ENCODE assay signal across 9 cellular contexts in the genomic region with DNA sequence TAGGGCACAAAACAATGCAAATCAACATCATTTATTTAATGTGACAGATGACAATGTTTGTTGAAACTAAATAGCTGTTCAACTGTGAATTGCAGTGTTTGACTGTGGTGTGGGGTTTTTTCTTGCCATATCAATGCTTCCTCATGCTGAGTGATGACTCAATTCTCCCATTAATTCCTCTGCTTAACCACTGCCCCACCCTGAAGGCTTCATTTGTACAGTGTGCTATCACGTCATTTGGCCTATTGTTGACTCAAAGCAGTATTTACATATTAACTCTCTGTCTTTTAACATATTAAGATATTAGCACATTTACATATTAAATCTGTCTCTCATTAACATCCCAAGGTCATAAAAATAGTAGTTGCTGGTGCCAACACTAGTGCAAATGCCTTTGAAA.
DNase-seq lines count a peak whose midpoint lies in the region; ATAC-seq and TF ChIP-seq lines count a peak whose summit lies in the region.
"Had no signal": no experiment of that assay in that cellular context is flagged by ENCODE, and none has a peak within 500 bp of the region (broad histone marks: within the 10 kb centered on the region; RNA-seq: fewer than 3 reads in every experiment).

No MANE protein-coding gene starts in this region.

- H3K4me3 ChIP-seq in GM12864 (ENCODE audit: low read depth, low read length) (no peak overlapping the region), MG63 (no peak overlapping the region), epithelial cell of esophagus (ENCODE audit: low read length) (no peak overlapping the region), esophagus squamous epithelium (no peak overlapping the region), suprapubic skin (no peak overlapping the region), foreskin fibroblast (ENCODE audit: low read depth in 1 of 2, low read length in 2 of 2) (no peak overlapping the region)
- H3K4me3 ChIP-seq: SK-N-MC had no signal

- 16 to 27% methylated on average over 1 of the region's 1 CpG for WGBS in esophagus squamous epithelium, 2 donors
- 21% methylated on average over 1 of the region's 1 CpG for WGBS in suprapubic skin

- TF ChIP-seq POLR2A in esophagus squamous epithelium (IDR thresholded peaks at IDR 0.05), result no peak
- TF ChIP-seq POLR2A in suprapubic skin (IDR thresholded peaks at IDR 0.05), result no peak

- H3K27me3 ChIP-seq in MG63 (no peaks in the 10 kb centered on the region), esophagus squamous epithelium (peaks cover 0 to 31% (median 0%) of the 10 kb centered on the region in 4 donors), suprapubic skin (no peaks in the 10 kb centered on the region)

- no peaks in the 10 kb centered on the region for H3K36me3 ChIP-seq in MG63
- no peaks in the 10 kb centered on the region for H3K36me3 ChIP-seq in esophagus squamous epithelium
- no peaks in the 10 kb centered on the region for H3K36me3 ChIP-seq in suprapubic skin

- no peaks in the 10 kb centered on the region; the same call in 1 of the 2 replicates for H3K9me3 ChIP-seq in MG63
- H3K9me3 ChIP-seq in esophagus squamous epithelium, result peaks cover 0 to 28% (median 10%) of the 10 kb centered on the region in 3 donors
- H3K9me3 ChIP-seq in suprapubic skin, result peaks cover 13% of the 10 kb centered on the region

- H3K4me1 ChIP-seq in esophagus squamous epithelium (peaks cover 0 to 11% (median 0%) of the 10 kb centered on the region in 3 donors), suprapubic skin (no peaks in the 10 kb centered on the region)

- no peak for TF ChIP-seq EP300 in suprapubic skin (IDR thresholded peaks at IDR 0.05)

- peak; percentile 91 for ATAC-seq in GM21529 (IDR thresholded peaks at IDR 0.05; ENCODE audit: unreplicated experiment)

- DNase-seq in GM12864 (ENCODE audit: low read depth) (peak; percentile 18), MG63 (peak; percentile 48), epithelial cell of esophagus (ENCODE audit: low read depth) (peak; percentile 95), esophagus squamous epithelium (lab: John Stamatoyannopoulos, UW) (no peak), suprapubic skin (ENCODE audit: low spot score in 2 of 2) (no peak), foreskin fibroblast (no peak), NCI-H526 (lab: John Stamatoyannopoulos, UW) (no peak)

- H3K27ac ChIP-seq in esophagus squamous epithelium (peak overlapping the region in 2 of 4 donors; percentile 16 to 29), suprapubic skin (no peak overlapping the region)
- H3K27ac ChIP-seq: SK-N-MC had no signal

- intact Hi-C loops in esophagus squamous epithelium (cut with DNase I), result no loop called here

- TF ChIP-seq CTCF in GM12864 (IDR thresholded peaks at IDR 0.05; ENCODE audit: low read depth, low read length, missing control alignments), result no peak
- no peak for TF ChIP-seq CTCF in epithelial cell of esophagus (IDR thresholded peaks at IDR 0.05; ENCODE audit: insufficient read depth, low read depth, low read length, missing control alignments)
- TF ChIP-seq CTCF in esophagus squamous epithelium (IDR thresholded peaks at IDR 0.05), result no peak
- TF ChIP-seq CTCF in suprapubic skin (IDR thresholded peaks at IDR 0.05), result no peak
- no peak for TF ChIP-seq CTCF in foreskin fibroblast (IDR thresholded peaks at IDR 0.05; ENCODE audit: low read depth, low read length)

Comparison
In these comparisons a context has a peak if more than half of its experiments do, and no peak if none do; other contexts are left out.
1. DNase-seq: peak in GM12864 (single experiment), MG63 (single experiment) and epithelial cell of esophagus (single experiment); none in esophagus squamous epithelium (single experiment), suprapubic skin (0 of 2), foreskin fibroblast (0 of 2) and NCI-H526 (0 of 2).